In genomic region chr5:173689713-173690360, GRCh38 we compare ENCODE assay signal across 8 cellular contexts.
DNase-seq lines count a peak whose midpoint lies in the region; ATAC-seq and TF ChIP-seq lines count a peak whose summit lies in the region.

No MANE protein-coding gene starts in this region.

- H3K27me3 ChIP-seq in gastrocnemius medialis (no peaks in the 10 kb centered on the region), foreskin keratinocyte (no peaks in the 10 kb centered on the region)

- intact Hi-C loops in gastrocnemius medialis (cut with DNase I; ENCODE audit: low total_unique reads), result no loop called here

- peak overlapping the region; percentile 71 to 83 (median 78) for H3K27ac ChIP-seq in gastrocnemius medialis
- no peak overlapping the region for H3K27ac ChIP-seq in foreskin keratinocyte

- no peak for TF ChIP-seq POLR2A in gastrocnemius medialis (IDR thresholded peaks at IDR 0.05)

- peak overlapping the region in 3 of 4 donors; percentile 1 to 31 (median 12) for H3K4me3 ChIP-seq in gastrocnemius medialis

- in situ Hi-C loops in gastrocnemius medialis (cut with MboI; ENCODE audit: low sequenced_read_pairs in 4 of 4), result no loop called here

- DNase-seq in gastrocnemius medialis (peak in 1 of 2 donors; percentile 66), epidermal melanocyte (ENCODE audit: insufficient read length, low spot score) (no peak), foreskin keratinocyte (no peak)
- DNase-seq in activated effector memory CD4-positive, alpha-beta T cell treated with Interleukin-2 at 50 U/mL for 16 hours, result no peak

- H3K36me3 ChIP-seq in gastrocnemius medialis, result no peaks in the 10 kb centered on the region

- TF ChIP-seq CTCF in gastrocnemius medialis (IDR thresholded peaks at IDR 0.05 in 4 of 5, conservative IDR thresholded peaks at IDR 0.05 in 1 of 5) (peak in 4 of 5 experiments; percentile 21 to 52 (median 46)), foreskin keratinocyte (conservative IDR thresholded peaks at IDR 0.05) (no peak)

- H3K9me3 ChIP-seq in gastrocnemius medialis, result no peaks in the 10 kb centered on the region

- ATAC-seq in GM19025 (IDR thresholded peaks at IDR 0.05; ENCODE audit: low read depth, unreplicated experiment), result peak; percentile 47
- peak; percentile 47 for ATAC-seq in HG03378 (IDR thresholded peaks at IDR 0.05; ENCODE audit: unreplicated experiment)
- peak; percentile 38 for ATAC-seq in esophagus mucosa
- ATAC-seq in gastrocnemius medialis, result peak; percentile 73 to 85
- no peak for ATAC-seq in HG02759 (IDR thresholded peaks at IDR 0.05; ENCODE audit: unreplicated experiment)
- ATAC-seq in foreskin keratinocyte, result no peak

- H3K4me1 ChIP-seq in gastrocnemius medialis (peaks cover 19 to 28% of the 10 kb centered on the region in 2 donors), foreskin keratinocyte (no peaks in the 10 kb centered on the region)

Comparison
In these comparisons a context has a peak if more than half of its experiments do, and no peak if none do; other contexts are left out.
1. ATAC-seq: peak in GM19025 (single experiment), HG03378 (single experiment), esophagus mucosa (single experiment) and gastrocnemius medialis (2 of 2); none in HG02759 (single experiment) and foreskin keratinocyte (single experiment).